17 cellular contexts compared by ENCODE assay signal in the genomic region with DNA sequence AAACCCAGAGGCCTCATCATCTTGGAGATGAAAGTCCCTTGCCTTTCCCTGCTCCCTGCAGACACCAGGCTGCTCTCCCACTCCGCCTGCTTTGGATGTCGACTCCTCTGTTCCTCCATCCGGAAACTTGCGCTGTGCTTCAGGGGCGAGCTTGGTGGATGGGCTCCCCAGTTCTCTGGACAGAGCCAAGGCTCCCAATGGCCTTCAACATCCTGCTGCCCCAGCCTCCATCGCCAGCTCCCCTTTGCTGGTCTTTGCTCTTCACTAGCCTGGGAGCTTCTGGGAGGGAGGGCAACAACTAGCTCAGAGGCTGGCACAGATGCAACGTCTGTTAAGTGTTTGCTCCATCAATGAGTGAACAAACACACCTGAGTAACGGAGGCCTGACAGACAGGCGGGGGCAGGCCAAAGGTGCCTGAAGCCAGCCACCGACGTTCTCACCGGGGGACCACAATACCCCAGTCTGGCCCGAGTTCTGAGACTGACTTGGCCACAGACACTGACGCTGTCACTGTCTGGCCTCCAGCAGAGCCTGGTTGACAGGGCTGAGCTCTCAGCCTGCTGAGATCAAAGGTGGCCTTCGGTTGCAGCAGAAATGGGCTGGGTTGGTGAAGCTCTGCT. TPM values are rescaled to one million over a fixed set of nuclear protein-coding genes. Genes with fewer than 3 reads are reported as not detected.
DNase-seq lines count a peak whose midpoint lies in the region; ATAC-seq and TF ChIP-seq lines count a peak whose summit lies in the region.
"Had no signal": no experiment of that assay in that cellular context is flagged by ENCODE, and none has a peak within 500 bp of the region (broad histone marks: within the 10 kb centered on the region; RNA-seq: fewer than 3 reads in every experiment).

No MANE protein-coding gene starts in this region.

- peak overlapping the region; percentile 56 for H3K27ac Mint-ChIP-seq in T-helper 17 cell
- H3K27ac Mint-ChIP-seq: activated CD8-positive, alpha-beta T cell treated with anti-CD3 and anti-CD28 coated beads, Interleukin-2, amount 10 ng/mL, durations not matched to agents 7 days and 5 days; activated naive CD8-positive, alpha-beta T cell treated with anti-CD3 and anti-CD28 coated beads for 36 hours; activated T-cell treated with anti-CD3 and anti-CD28 coated beads, Interleukin-2, amount 50 U/mL, for 72 hours; WTC11 had no signal

- H3K9me3 ChIP-seq in BLaER1: peaks cover 11% of the 10 kb centered on the region
- no peaks in the 10 kb centered on the region for H3K9me3 ChIP-seq in T-helper 17 cell (ENCODE audit: control insufficient read depth, low read length, poor library complexity, severe bottlenecking)
- no peaks in the 10 kb centered on the region for H3K9me3 ChIP-seq in muscle layer of colon (ENCODE audit: low read length)

- peaks cover 5% of the 10 kb centered on the region for H3K36me3 Mint-ChIP-seq in T-helper 17 cell (ENCODE audit: low read depth)
- H3K36me3 Mint-ChIP-seq: activated naive CD8-positive, alpha-beta T cell treated with anti-CD3 and anti-CD28 coated beads for 36 hours had no signal

- H3K9ac ChIP-seq in BLaER1 (no peak overlapping the region), muscle layer of colon (ENCODE audit: low read length) (no peak overlapping the region)

- H3K4me3 Mint-ChIP-seq in T-helper 17 cell: no peak overlapping the region
- H3K4me3 Mint-ChIP-seq: activated CD8-positive, alpha-beta T cell treated with anti-CD3 and anti-CD28 coated beads, Interleukin-2, amount 10 ng/mL, durations not matched to agents 7 days and 5 days; activated naive CD8-positive, alpha-beta T cell treated with anti-CD3 and anti-CD28 coated beads for 36 hours; activated T-cell treated with anti-CD3 and anti-CD28 coated beads, Interleukin-2, amount 50 U/mL, for 72 hours; stimulated activated naive CD8-positive, alpha-beta T cell treated with anti-CD3 and anti-CD28 coated beads, Interleukin-15, amount 100 ng/mL, for 72 hours; WTC11 had no signal

- peak; percentile 70 for DNase-seq in DMS53 (lab: John Stamatoyannopoulos, UW)
- no peak for DNase-seq in T-helper 17 cell
- no peak for DNase-seq in NCI-H2107 (lab: John Stamatoyannopoulos, UW)
- DNase-seq in lower leg skin (ENCODE audit: low spot score in 2 of 2): no peak
- DNase-seq: activated CD8-positive, alpha-beta T cell treated with anti-CD3 and anti-CD28 coated beads, Interleukin-2, amount 10 ng/mL, durations not matched to agents 7 days and 5 days; activated naive CD8-positive, alpha-beta T cell treated with anti-CD3 and anti-CD28 coated beads for 36 hours; activated T-cell treated with anti-CD3 and anti-CD28 coated beads, Interleukin-2, amount 50 U/mL, for 72 hours; body of pancreas; cortex of kidney; HCEC 1CT; Right ventricle myocardium superior; stimulated activated naive CD8-positive, alpha-beta T cell treated with anti-CD3 and anti-CD28 coated beads, Interleukin-15, amount 100 ng/mL, for 72 hours had no signal

- H3K4me3 ChIP-seq in BLaER1 (no peak overlapping the region), muscle layer of colon (ENCODE audit: low read depth in 1 of 2, low read length in 2 of 2) (no peak overlapping the region), lower leg skin (ENCODE audit: low read depth, poor library complexity, severe bottlenecking) (no peak overlapping the region)
- H3K4me3 ChIP-seq: body of pancreas had no signal

- peaks cover 12% of the 10 kb centered on the region for H3K27me3 Mint-ChIP-seq in T-helper 17 cell
- H3K27me3 Mint-ChIP-seq: activated naive CD8-positive, alpha-beta T cell treated with anti-CD3 and anti-CD28 coated beads for 36 hours had no signal

- H4K20me1 ChIP-seq in BLaER1: peaks cover 100% of the 10 kb centered on the region

- peak overlapping the region; percentile 47 for H3K27ac ChIP-seq in BLaER1
- H3K27ac ChIP-seq in muscle layer of colon (ENCODE audit: low read depth, low read length): peak overlapping the region; percentile 35
- H3K27ac ChIP-seq: body of pancreas, HL-60 had no signal

- no peaks in the 10 kb centered on the region for H3K27me3 ChIP-seq in BLaER1
- no peaks in the 10 kb centered on the region for H3K27me3 ChIP-seq in muscle layer of colon (ENCODE audit: control insufficient read depth in 1 of 2, insufficient read depth in 2 of 2, low read length in 2 of 2)
- H3K27me3 ChIP-seq: body of pancreas had no signal

- ATAC-seq in T-helper 17 cell (no peak), GM21737 (IDR thresholded peaks at IDR 0.05; ENCODE audit: unreplicated experiment) (no peak)
- ATAC-seq: activated CD8-positive, alpha-beta T cell treated with anti-CD3 and anti-CD28 coated beads, Interleukin-2, amount 10 ng/mL, durations not matched to agents 7 days and 5 days; activated T-cell treated with anti-CD3 and anti-CD28 coated beads, Interleukin-2, amount 50 U/mL, for 72 hours; body of pancreas; stimulated activated naive CD8-positive, alpha-beta T cell treated with anti-CD3 and anti-CD28 coated beads, Interleukin-15, amount 100 ng/mL, for 72 hours; WTC11 had no signal

- 48 to 49% methylated on average over 15 of the region's 15 CpGs for WGBS in lower leg skin, 2 donors

- H3K4me1 Mint-ChIP-seq in T-helper 17 cell: peaks cover 15% of the 10 kb centered on the region
- H3K4me1 Mint-ChIP-seq: WTC11 had no signal

- TF ChIP-seq CTCF in lower leg skin (IDR thresholded peaks at IDR 0.05): no peak

- peak overlapping the region; percentile 79 for H3K4me2 ChIP-seq in BLaER1

- peaks cover 87% of the 10 kb centered on the region for H3K4me1 ChIP-seq in BLaER1
- peaks cover 39% of the 10 kb centered on the region for H3K4me1 ChIP-seq in muscle layer of colon (ENCODE audit: insufficient read depth, low read length)
- H3K4me1 ChIP-seq: body of pancreas had no signal

- TF ChIP-seq POLR2A in lower leg skin (IDR thresholded peaks at IDR 0.05): no peak

- H3K36me3 ChIP-seq in BLaER1: peaks cover 91% of the 10 kb centered on the region
- H3K36me3 ChIP-seq in muscle layer of colon (ENCODE audit: insufficient read depth, low read length): peaks cover 64% of the 10 kb centered on the region

- intact Hi-C loops in lower leg skin (cut with DNase I; ENCODE audit: low total_unique reads): no loop called here

RNA-seq across cellular contexts. Expression of a gene that starts 39.0 kb away (rescaled TPM):
- not detected for total RNA-seq in T-helper 17 cell
- total RNA-seq in lower leg skin: 10 to 100 TPM in 3 of 4 donors, 1 to 10 TPM in 1; 9.5 to 28.2 (median 16.6) TPM
- total RNA-seq: activated CD8-positive, alpha-beta T cell treated with anti-CD3 and anti-CD28 coated beads, Interleukin-2, amount 10 ng/mL, durations not matched to agents 7 days and 5 days had no signal

Comparison
In these comparisons a context has a peak if more than half of its experiments do, and no peak if none do; other contexts are left out.
1. RNA of a gene that starts 39.0 kb away (total RNA-seq): 9.5 to 28.2 TPM in lower leg skin; not detected in T-helper 17 cell; every median in the first group is over 10 times any median in the second.